Comparison of ENCODE assay signal across 1 cellular context in the genomic region with DNA sequence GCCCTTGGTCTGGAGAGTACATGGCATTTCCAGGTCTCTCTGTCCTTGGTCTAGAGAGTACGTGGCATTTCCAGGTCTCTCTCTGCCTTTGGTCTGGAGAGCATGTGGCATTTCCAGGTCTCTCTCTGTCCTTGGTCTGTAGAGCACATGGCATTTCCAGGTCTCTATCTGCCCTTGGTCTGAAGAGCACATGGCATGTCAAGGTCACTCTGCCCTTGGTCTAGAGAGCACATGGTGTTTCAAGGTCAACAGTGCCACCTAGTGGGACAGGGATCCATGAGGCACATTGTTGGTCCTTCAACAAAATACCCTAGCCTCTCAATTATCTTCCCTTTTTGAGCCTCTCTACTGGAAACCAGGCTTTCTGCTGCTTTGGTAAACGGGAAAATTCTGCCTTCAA.
TF ChIP-seq lines count a peak whose summit lies in the region.

No MANE protein-coding gene starts in this region.

TF ChIP-seq in HepG2, 621 proteins besides CTCF, POLR2A, EP300 and RAD21 (continued from another document and continues in another):
- TF ChIP-seq, protein P1, sequence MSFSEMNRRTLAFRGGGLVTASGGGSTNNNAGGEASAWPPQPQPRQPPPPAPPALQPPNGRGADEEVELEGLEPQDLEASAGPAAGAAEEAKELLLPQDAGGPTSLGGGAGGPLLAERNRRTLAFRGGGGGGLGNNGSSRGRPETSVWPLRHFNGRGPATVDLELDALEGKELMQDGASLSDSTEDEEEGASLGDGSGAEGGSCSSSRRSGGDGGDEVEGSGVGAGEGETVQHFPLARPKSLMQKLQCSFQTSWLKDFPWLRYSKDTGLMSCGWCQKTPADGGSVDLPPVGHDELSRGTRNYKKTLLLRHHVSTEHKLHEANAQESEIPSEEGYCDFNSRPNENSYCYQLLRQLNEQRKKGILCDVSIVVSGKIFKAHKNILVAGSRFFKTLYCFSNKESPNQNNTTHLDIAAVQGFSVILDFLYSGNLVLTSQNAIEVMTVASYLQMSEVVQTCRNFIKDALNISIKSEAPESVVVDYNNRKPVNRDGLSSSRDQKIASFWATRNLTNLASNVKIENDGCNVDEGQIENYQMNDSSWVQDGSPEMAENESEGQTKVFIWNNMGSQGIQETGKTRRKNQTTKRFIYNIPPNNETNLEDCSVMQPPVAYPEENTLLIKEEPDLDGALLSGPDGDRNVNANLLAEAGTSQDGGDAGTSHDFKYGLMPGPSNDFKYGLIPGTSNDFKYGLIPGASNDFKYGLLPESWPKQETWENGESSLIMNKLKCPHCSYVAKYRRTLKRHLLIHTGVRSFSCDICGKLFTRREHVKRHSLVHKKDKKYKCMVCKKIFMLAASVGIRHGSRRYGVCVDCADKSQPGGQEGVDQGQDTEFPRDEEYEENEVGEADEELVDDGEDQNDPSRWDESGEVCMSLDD (CRISPR knock-in tag; IDR thresholded peaks at IDR 0.05; ENCODE audit: borderline replicate concordance) = no peak
- TF ChIP-seq DMAP1 (CRISPR knock-in tag; IDR thresholded peaks at IDR 0.05) (peak; percentile 93), ZNF264 (CRISPR knock-in tag; IDR thresholded peaks at IDR 0.05) (no peak), ZNF337 (CRISPR knock-in tag; IDR thresholded peaks at IDR 0.05; ENCODE audit: borderline replicate concordance, low read depth) (0 out of 2 replicates have a peak, but pooled peaks have one; percentile 51), SMC3 (IDR thresholded peaks at IDR 0.05; ENCODE audit: low read length) (peak; percentile 70; the same call in 1 of the 2 replicates), ZNF619 (CRISPR knock-in tag; IDR thresholded peaks at IDR 0.05) (0 out of 2 replicates have a peak, but pooled peaks have one; percentile 46), DR1 (CRISPR knock-in tag; IDR thresholded peaks at IDR 0.05) (no peak), ZNF687 (CRISPR knock-in tag; IDR thresholded peaks at IDR 0.05) (peak; percentile 11; the same call in 1 of the 2 replicates), FOXK1 (CRISPR knock-in tag; IDR thresholded peaks at IDR 0.05; ENCODE audit: borderline replicate concordance, low read depth) (peak; percentile 35; the same call in 1 of the 2 replicates), TFDP2 (CRISPR knock-in tag; IDR thresholded peaks at IDR 0.05) (peak; percentile 51), ZNF546 (CRISPR knock-in tag; conservative IDR thresholded peaks at IDR 0.05) (0 out of 2 replicates have a peak, but pooled peaks have one; percentile 23), SETDB1 (CRISPR knock-in tag; IDR thresholded peaks at IDR 0.05; ENCODE audit: borderline replicate concordance) (peak; percentile 85; the same call in 1 of the 2 replicates), SOX6 (IDR thresholded peaks at IDR 0.05) (no peak), SOX6 (CRISPR knock-in tag; IDR thresholded peaks at IDR 0.05) (peak; percentile 47), TBP (CRISPR knock-in tag; IDR thresholded peaks at IDR 0.05) (no peak), PHB2 (IDR thresholded peaks at IDR 0.05; ENCODE audit: partially characterized antibody) (no peak), ZMYM2 (CRISPR knock-in tag; IDR thresholded peaks at IDR 0.05) (peak; percentile 69), HMGXB4 (CRISPR knock-in tag; IDR thresholded peaks at IDR 0.05; ENCODE audit: borderline replicate concordance in 1 of 2, low read depth in 1 of 2) (0 out of 4 replicates have a peak, but pooled peaks of 1 of the 2 experiments have one; percentile 28), FOXC1 (CRISPR knock-in tag; IDR thresholded peaks at IDR 0.05; ENCODE audit: borderline replicate concordance) (peak; percentile 72; the same call in 1 of the 2 replicates), RXRB (CRISPR knock-in tag; IDR thresholded peaks at IDR 0.05; ENCODE audit: borderline replicate concordance) (peak; percentile 50; the same call in 1 of the 2 replicates), CHD4 (IDR thresholded peaks at IDR 0.05; ENCODE audit: borderline replicate concordance, low read length) (no peak), TCF12 (IDR thresholded peaks at IDR 0.05) (no peak), TCF12 (CRISPR knock-in tag; IDR thresholded peaks at IDR 0.05) (no peak), ZFYVE20 (CRISPR knock-in tag; IDR thresholded peaks at IDR 0.05; ENCODE audit: borderline replicate concordance, low read depth) (no peak), CHD2 (IDR thresholded peaks at IDR 0.05; ENCODE audit: low read depth, low read length) (no peak), ELF3 (CRISPR knock-in tag; IDR thresholded peaks at IDR 0.05) (peak; percentile 33; the same call in 1 of the 2 replicates), ZSCAN31 (CRISPR knock-in tag; IDR thresholded peaks at IDR 0.05; ENCODE audit: low read depth) (0 out of 2 replicates have a peak, but pooled peaks have one; percentile 51), ZKSCAN8 (CRISPR knock-in tag; IDR thresholded peaks at IDR 0.05; ENCODE audit: borderline replicate concordance) (0 out of 2 replicates have a peak, but pooled peaks have one; percentile 34), ZNF510 (CRISPR knock-in tag; IDR thresholded peaks at IDR 0.05; ENCODE audit: low read depth) (no peak), HOXA3 (CRISPR knock-in tag; IDR thresholded peaks at IDR 0.05) (peak; percentile 50; the same call in 1 of the 2 replicates), ZNF772 (CRISPR knock-in tag; IDR thresholded peaks at IDR 0.05) (no peak), STAG1 (CRISPR knock-in tag; IDR thresholded peaks at IDR 0.05) (peak; percentile 83), HOXD1 (CRISPR knock-in tag; IDR thresholded peaks at IDR 0.05) (no peak), GABPB1 (CRISPR knock-in tag; IDR thresholded peaks at IDR 0.05) (no peak), ZBTB26 (CRISPR knock-in tag; IDR thresholded peaks at IDR 0.05; ENCODE audit: borderline replicate concordance) (peak; percentile 75; the same call in 1 of the 2 replicates)
- TF ChIP-seq, protein P2, sequence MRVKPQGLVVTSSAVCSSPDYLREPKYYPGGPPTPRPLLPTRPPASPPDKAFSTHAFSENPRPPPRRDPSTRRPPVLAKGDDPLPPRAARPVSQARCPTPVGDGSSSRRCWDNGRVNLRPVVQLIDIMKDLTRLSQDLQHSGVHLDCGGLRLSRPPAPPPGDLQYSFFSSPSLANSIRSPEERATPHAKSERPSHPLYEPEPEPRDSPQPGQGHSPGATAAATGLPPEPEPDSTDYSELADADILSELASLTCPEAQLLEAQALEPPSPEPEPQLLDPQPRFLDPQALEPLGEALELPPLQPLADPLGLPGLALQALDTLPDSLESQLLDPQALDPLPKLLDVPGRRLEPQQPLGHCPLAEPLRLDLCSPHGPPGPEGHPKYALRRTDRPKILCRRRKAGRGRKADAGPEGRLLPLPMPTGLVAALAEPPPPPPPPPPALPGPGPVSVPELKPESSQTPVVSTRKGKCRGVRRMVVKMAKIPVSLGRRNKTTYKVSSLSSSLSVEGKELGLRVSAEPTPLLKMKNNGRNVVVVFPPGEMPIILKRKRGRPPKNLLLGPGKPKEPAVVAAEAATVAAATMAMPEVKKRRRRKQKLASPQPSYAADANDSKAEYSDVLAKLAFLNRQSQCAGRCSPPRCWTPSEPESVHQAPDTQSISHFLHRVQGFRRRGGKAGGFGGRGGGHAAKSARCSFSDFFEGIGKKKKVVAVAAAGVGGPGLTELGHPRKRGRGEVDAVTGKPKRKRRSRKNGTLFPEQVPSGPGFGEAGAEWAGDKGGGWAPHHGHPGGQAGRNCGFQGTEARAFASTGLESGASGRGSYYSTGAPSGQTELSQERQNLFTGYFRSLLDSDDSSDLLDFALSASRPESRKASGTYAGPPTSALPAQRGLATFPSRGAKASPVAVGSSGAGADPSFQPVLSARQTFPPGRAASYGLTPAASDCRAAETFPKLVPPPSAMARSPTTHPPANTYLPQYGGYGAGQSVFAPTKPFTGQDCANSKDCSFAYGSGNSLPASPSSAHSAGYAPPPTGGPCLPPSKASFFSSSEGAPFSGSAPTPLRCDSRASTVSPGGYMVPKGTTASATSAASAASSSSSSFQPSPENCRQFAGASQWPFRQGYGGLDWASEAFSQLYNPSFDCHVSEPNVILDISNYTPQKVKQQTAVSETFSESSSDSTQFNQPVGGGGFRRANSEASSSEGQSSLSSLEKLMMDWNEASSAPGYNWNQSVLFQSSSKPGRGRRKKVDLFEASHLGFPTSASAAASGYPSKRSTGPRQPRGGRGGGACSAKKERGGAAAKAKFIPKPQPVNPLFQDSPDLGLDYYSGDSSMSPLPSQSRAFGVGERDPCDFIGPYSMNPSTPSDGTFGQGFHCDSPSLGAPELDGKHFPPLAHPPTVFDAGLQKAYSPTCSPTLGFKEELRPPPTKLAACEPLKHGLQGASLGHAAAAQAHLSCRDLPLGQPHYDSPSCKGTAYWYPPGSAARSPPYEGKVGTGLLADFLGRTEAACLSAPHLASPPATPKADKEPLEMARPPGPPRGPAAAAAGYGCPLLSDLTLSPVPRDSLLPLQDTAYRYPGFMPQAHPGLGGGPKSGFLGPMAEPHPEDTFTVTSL (CRISPR knock-in tag; IDR thresholded peaks at IDR 0.05; ENCODE audit: borderline replicate concordance) = 0 out of 2 replicates have a peak, but pooled peaks have one; percentile 35
- TF ChIP-seq, protein P3, sequence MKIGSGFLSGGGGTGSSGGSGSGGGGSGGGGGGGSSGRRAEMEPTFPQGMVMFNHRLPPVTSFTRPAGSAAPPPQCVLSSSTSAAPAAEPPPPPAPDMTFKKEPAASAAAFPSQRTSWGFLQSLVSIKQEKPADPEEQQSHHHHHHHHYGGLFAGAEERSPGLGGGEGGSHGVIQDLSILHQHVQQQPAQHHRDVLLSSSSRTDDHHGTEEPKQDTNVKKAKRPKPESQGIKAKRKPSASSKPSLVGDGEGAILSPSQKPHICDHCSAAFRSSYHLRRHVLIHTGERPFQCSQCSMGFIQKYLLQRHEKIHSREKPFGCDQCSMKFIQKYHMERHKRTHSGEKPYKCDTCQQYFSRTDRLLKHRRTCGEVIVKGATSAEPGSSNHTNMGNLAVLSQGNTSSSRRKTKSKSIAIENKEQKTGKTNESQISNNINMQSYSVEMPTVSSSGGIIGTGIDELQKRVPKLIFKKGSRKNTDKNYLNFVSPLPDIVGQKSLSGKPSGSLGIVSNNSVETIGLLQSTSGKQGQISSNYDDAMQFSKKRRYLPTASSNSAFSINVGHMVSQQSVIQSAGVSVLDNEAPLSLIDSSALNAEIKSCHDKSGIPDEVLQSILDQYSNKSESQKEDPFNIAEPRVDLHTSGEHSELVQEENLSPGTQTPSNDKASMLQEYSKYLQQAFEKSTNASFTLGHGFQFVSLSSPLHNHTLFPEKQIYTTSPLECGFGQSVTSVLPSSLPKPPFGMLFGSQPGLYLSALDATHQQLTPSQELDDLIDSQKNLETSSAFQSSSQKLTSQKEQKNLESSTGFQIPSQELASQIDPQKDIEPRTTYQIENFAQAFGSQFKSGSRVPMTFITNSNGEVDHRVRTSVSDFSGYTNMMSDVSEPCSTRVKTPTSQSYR (CRISPR knock-in tag; IDR thresholded peaks at IDR 0.05; ENCODE audit: borderline replicate concordance) = 0 out of 2 replicates have a peak, but pooled peaks have one; percentile 22
